In the genomic region with DNA sequence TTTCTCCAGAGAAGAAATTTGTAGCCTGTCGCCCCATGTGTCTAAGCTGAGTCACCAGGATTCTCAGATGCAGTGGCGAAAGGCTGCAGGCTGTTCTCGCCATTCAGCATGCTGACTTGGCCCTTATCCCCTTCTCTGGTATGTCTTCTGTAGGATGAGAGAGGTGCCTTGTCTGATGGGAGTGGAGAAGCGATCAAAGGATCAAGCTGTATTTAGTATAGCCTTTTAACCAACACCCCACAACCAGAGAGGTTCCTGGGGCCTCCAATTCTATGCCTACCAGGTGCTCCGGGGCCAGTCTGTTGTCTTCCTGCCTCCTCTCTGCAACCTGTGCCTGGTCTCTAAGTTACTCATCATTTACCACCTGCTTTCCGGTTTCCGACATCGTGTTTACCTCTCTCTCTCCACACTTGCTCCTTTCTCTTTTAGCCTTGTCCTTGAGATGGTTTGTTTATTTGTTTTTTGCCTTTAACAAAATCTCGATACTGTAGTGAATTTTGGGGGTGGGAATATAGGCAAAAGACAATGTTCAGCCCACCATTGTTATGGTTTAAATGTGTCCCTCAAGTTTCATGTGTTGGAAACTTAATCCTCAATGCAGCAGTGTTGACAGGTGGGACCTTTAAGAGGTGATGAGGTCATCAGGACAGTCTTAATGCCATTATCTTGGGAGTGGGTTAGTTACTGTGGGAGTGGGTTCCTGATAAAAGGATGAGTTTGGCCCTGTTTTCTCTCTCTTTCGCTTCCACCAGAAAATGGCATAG, we compare ENCODE assay signal across 12 cellular contexts. TPM values are rescaled to one million over a fixed set of nuclear protein-coding genes. Genes with fewer than 3 reads are reported as not detected.
DNase-seq lines count a peak whose midpoint lies in the region; ATAC-seq and TF ChIP-seq lines count a peak whose summit lies in the region.
"Had no signal": no experiment of that assay in that cellular context is flagged by ENCODE, and none has a peak within 500 bp of the region (broad histone marks: within the 10 kb centered on the region; RNA-seq: fewer than 3 reads in every experiment).

No MANE protein-coding gene starts in this region.

- peak; percentile 84 for DNase-seq in HCEC 1CT
- DNase-seq in SK-N-SH: no peak
- DNase-seq in fibroblast of the aortic adventitia (ENCODE audit: low read depth): peak; percentile 75
- no peak for DNase-seq in activated CD4-positive, alpha-beta T cell treated with anti-CD3 and anti-CD28 coated beads, Interleukin-2, amount 50 U/mL, for 4 hours
- no peak for DNase-seq in activated naive CD8-positive, alpha-beta T cell treated with anti-CD3 and anti-CD28 coated beads, Interleukin-2, amount 50 U/mL, for 24 hours
- DNase-seq: activated B cell treated with CpG ODN at 0.5 μM for 24 hours, occipital lobe had no signal

- H3K9ac ChIP-seq in SK-N-SH (no peak overlapping the region), stomach smooth muscle (ENCODE audit: low read length in 2 of 2) (no peak overlapping the region)

- no peak for TF ChIP-seq RAD21 in SK-N-SH (IDR thresholded peaks at IDR 0.05; ENCODE audit: low read length)

- H3K4me2 ChIP-seq in SK-N-SH: peak overlapping the region; percentile 34; the same call in 1 of the 2 replicates

- H3K36me3 ChIP-seq in SK-N-SH (replicated peaks in 1 of 2; ENCODE audit: control insufficient read depth in 1 of 2, insufficient read depth in 2 of 2, low read length in 1 of 2) (no peaks in the 10 kb centered on the region), stomach smooth muscle (ENCODE audit: control insufficient read depth in 2 of 2, insufficient read depth in 2 of 2, low read length in 2 of 2) (no peaks in the 10 kb centered on the region)
- H3K36me3 ChIP-seq: HAP-1 had no signal

- TF ChIP-seq EP300 in SK-N-SH (IDR thresholded peaks at IDR 0.05; ENCODE audit: borderline replicate concordance in 1 of 2, low read depth in 1 of 2, low read length in 1 of 2): no peak

- no peak overlapping the region for H3K4me3 Mint-ChIP-seq in activated naive CD8-positive, alpha-beta T cell treated with anti-CD3 and anti-CD28 coated beads, Interleukin-2, amount 50 U/mL, for 24 hours
- H3K4me3 Mint-ChIP-seq: activated B cell treated with CpG ODN at 0.5 μM for 24 hours; activated T-helper 17 cell treated with anti-CD3 and anti-CD28 coated beads, Interleukin-2, amount 50 U/mL, for 72 hours had no signal

- H3K27ac ChIP-seq in SK-N-SH (ENCODE audit: low read depth in 2 of 2, low read length in 1 of 2) (no peak overlapping the region), stomach smooth muscle (ENCODE audit: low read length) (peak overlapping the region; percentile 60)

- no peaks in the 10 kb centered on the region for H3K9me2 ChIP-seq in SK-N-SH

- no peaks in the 10 kb centered on the region for H3K4me1 Mint-ChIP-seq in activated naive CD8-positive, alpha-beta T cell treated with anti-CD3 and anti-CD28 coated beads, Interleukin-2, amount 50 U/mL, for 24 hours
- H3K4me1 Mint-ChIP-seq: activated B cell treated with CpG ODN at 0.5 μM for 24 hours; activated T-helper 17 cell treated with anti-CD3 and anti-CD28 coated beads, Interleukin-2, amount 50 U/mL, for 72 hours had no signal

- CTCF ChIA-PET in SK-N-SH (lab: Yijun Ruan, JAX): interaction anchor here (1.1 kb wide), 1 partner anchor 21 kb away, joined by 3 read pairs; no protein-coding TSS in a partner anchor

- no peaks in the 10 kb centered on the region for H3K36me3 Mint-ChIP-seq in activated naive CD8-positive, alpha-beta T cell treated with anti-CD3 and anti-CD28 coated beads, Interleukin-2, amount 50 U/mL, for 24 hours (ENCODE audit: low read depth)

- H3K79me2 ChIP-seq in SK-N-SH (ENCODE audit: insufficient read depth): no peaks in the 10 kb centered on the region

- POLR2A ChIA-PET in SK-N-SH (lab: Yijun Ruan, JAX): no interaction called here

- ATAC-seq in activated naive CD8-positive, alpha-beta T cell treated with anti-CD3 and anti-CD28 coated beads, Interleukin-2, amount 50 U/mL, for 24 hours: no peak
- no peak for ATAC-seq in GM21717 (IDR thresholded peaks at IDR 0.05; ENCODE audit: unreplicated experiment)
- ATAC-seq in GM21786 (IDR thresholded peaks at IDR 0.05; ENCODE audit: unreplicated experiment): no peak
- ATAC-seq: activated T-helper 17 cell treated with anti-CD3 and anti-CD28 coated beads, Interleukin-2, amount 50 U/mL, for 72 hours had no signal

- no peaks in the 10 kb centered on the region for H3K27me3 Mint-ChIP-seq in activated naive CD8-positive, alpha-beta T cell treated with anti-CD3 and anti-CD28 coated beads, Interleukin-2, amount 50 U/mL, for 24 hours
- H3K27me3 Mint-ChIP-seq: activated B cell treated with CpG ODN at 0.5 μM for 24 hours; activated T-helper 17 cell treated with anti-CD3 and anti-CD28 coated beads, Interleukin-2, amount 50 U/mL, for 72 hours had no signal

- H3F3A ChIP-seq in SK-N-SH (replicated peaks; ENCODE audit: insufficient read depth): peaks cover 6% of the 10 kb centered on the region

- no peaks in the 10 kb centered on the region for H3K9me3 Mint-ChIP-seq in activated naive CD8-positive, alpha-beta T cell treated with anti-CD3 and anti-CD28 coated beads, Interleukin-2, amount 50 U/mL, for 24 hours
- H3K9me3 Mint-ChIP-seq: activated B cell treated with CpG ODN at 0.5 μM for 24 hours; activated T-helper 17 cell treated with anti-CD3 and anti-CD28 coated beads, Interleukin-2, amount 50 U/mL, for 72 hours had no signal

- no peak overlapping the region for H3K4me3 ChIP-seq in SK-N-SH (ENCODE audit: low read depth in 2 of 2, low read length in 1 of 2)
- H3K4me3 ChIP-seq in fibroblast of the aortic adventitia (ENCODE audit: low read depth, low read length): no peak overlapping the region
- H3K4me3 ChIP-seq in stomach smooth muscle (ENCODE audit: low read length in 2 of 2): no peak overlapping the region
- H3K4me3 ChIP-seq: HAP-1 had no signal

- no peak overlapping the region for H2AFZ ChIP-seq in SK-N-SH (ENCODE audit: low read depth)

- H3K9me3 ChIP-seq in SK-N-SH: no peaks in the 10 kb centered on the region
- no peaks in the 10 kb centered on the region for H3K9me3 ChIP-seq in stomach smooth muscle (ENCODE audit: control insufficient read depth in 2 of 2, low read length in 2 of 2)
- H3K9me3 ChIP-seq: HAP-1 had no signal

- WGBS in SK-N-SH (ENCODE audit: low lambda C conversion rate): 84% methylated on average over 10 of the region's 10 CpGs

- H3K4me1 ChIP-seq in SK-N-SH (ENCODE audit: control insufficient read depth in 1 of 2, insufficient read depth in 2 of 2, low read depth in 1 of 2, low read length in 1 of 2): peaks cover 4 to 27% of the 10 kb centered on the region in 2 experiments; a peak in 3 of 4 replicates
- peaks cover 30% of the 10 kb centered on the region for H3K4me1 ChIP-seq in stomach smooth muscle (ENCODE audit: control insufficient read depth, insufficient read depth, low read length)
- H3K4me1 ChIP-seq: HAP-1 had no signal

- TF ChIP-seq CTCF in SK-N-SH (IDR thresholded peaks at IDR 0.05): no peak
- no peak for TF ChIP-seq CTCF in fibroblast of the aortic adventitia (IDR thresholded peaks at IDR 0.05; ENCODE audit: insufficient read depth, low read length)

- no peaks in the 10 kb centered on the region for H4K20me1 ChIP-seq in SK-N-SH (ENCODE audit: insufficient read depth)

- H3K27me3 ChIP-seq in SK-N-SH (ENCODE audit: insufficient read depth): no peaks in the 10 kb centered on the region
- no peaks in the 10 kb centered on the region for H3K27me3 ChIP-seq in stomach smooth muscle (ENCODE audit: control insufficient read depth in 1 of 2, insufficient read depth in 2 of 2, low read length in 2 of 2)

- no peak overlapping the region for H3K27ac Mint-ChIP-seq in activated naive CD8-positive, alpha-beta T cell treated with anti-CD3 and anti-CD28 coated beads, Interleukin-2, amount 50 U/mL, for 24 hours
- H3K27ac Mint-ChIP-seq: activated B cell treated with CpG ODN at 0.5 μM for 24 hours; activated T-helper 17 cell treated with anti-CD3 and anti-CD28 coated beads, Interleukin-2, amount 50 U/mL, for 72 hours had no signal

TF ChIP-seq in SK-N-SH, 30 proteins besides CTCF, POLR2A, EP300 and RAD21 (continues in another document):
- TF ChIP-seq SIN3A (IDR thresholded peaks at IDR 0.05; ENCODE audit: borderline replicate concordance, low read depth, low read length) (no peak), GATA2 (CRISPR knock-in tag; IDR thresholded peaks at IDR 0.05) (no peak), EZH2phosphoT487 (IDR thresholded peaks at IDR 0.05; ENCODE audit: borderline replicate concordance, low read depth) (no peak), RFX5 (IDR thresholded peaks at IDR 0.05; ENCODE audit: low read length) (no peak), PBX3 (IDR thresholded peaks at IDR 0.05) (no peak), RXRA (IDR thresholded peaks at IDR 0.05; ENCODE audit: borderline replicate concordance, low read depth) (0 out of 2 replicates have a peak, but pooled peaks have one; percentile 26)
- TF ChIP-seq, protein P1, sequence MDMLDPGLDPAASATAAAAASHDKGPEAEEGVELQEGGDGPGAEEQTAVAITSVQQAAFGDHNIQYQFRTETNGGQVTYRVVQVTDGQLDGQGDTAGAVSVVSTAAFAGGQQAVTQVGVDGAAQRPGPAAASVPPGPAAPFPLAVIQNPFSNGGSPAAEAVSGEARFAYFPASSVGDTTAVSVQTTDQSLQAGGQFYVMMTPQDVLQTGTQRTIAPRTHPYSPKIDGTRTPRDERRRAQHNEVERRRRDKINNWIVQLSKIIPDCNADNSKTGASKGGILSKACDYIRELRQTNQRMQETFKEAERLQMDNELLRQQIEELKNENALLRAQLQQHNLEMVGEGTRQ (IDR thresholded peaks at IDR 0.05; ENCODE audit: borderline replicate concordance, low read depth, low read length): no peak

RNA-seq across cellular contexts. Expression of gene MFSD1, which starts 31.4 kb away (rescaled TPM):
- 44.9 and 70.4 TPM in 2 replicates for polyA plus RNA-seq in SK-N-SH (2012; rRNA removed)
- polyA plus RNA-seq in SK-N-SH (2012; cell fraction: cytosol; rRNA removed): 62.0 and 65.7 TPM in 2 replicates
- 21.3 and 43.6 TPM in 2 replicates for polyA plus RNA-seq in SK-N-SH (2012; cell fraction: nucleus; rRNA removed)
- total RNA-seq in fibroblast of the aortic adventitia (ENCODE audit: low replicate concordance): 168 and 223 TPM in 2 replicates

RNA-seq across cellular contexts. Expression of gene RARRES1, which starts 38.2 kb away (rescaled TPM):
- polyA plus RNA-seq in SK-N-SH (2012; rRNA removed): 0.11 and 0.15 TPM in 2 replicates
- 0.14 and 0.48 TPM in 2 replicates for polyA plus RNA-seq in SK-N-SH (2012; cell fraction: cytosol; rRNA removed)
- 0.05 and 0.10 TPM in 2 replicates for polyA plus RNA-seq in SK-N-SH (2012; cell fraction: nucleus; rRNA removed)
- total RNA-seq in fibroblast of the aortic adventitia (ENCODE audit: low replicate concordance): 39.3 and 47.8 TPM in 2 replicates
- total RNA-seq: activated B cell treated with CpG ODN at 0.5 μM for 24 hours; activated T-helper 17 cell treated with anti-CD3 and anti-CD28 coated beads, Interleukin-2, amount 50 U/mL, for 72 hours had no signal

Comparison
In these comparisons a context has a peak if more than half of its experiments do, and no peak if none do; other contexts are left out.
1. DNase-seq: peak in HCEC 1CT (single experiment) and fibroblast of the aortic adventitia (single experiment); none in SK-N-SH (single experiment), activated CD4-positive, alpha-beta T cell treated with anti-CD3 and anti-CD28 coated beads, Interleukin-2, amount 50 U/mL, for 4 hours (0 of 2) and activated naive CD8-positive, alpha-beta T cell treated with anti-CD3 and anti-CD28 coated beads, Interleukin-2, amount 50 U/mL, for 24 hours (single experiment).